Comparison of ENCODE assay signal across 8 cellular contexts in genomic region chr10:2745666-2746065, GRCh38.
"Had no signal": no experiment of that assay in that cellular context is flagged by ENCODE, and none has a peak within 500 bp of the region (broad histone marks: within the 10 kb centered on the region; RNA-seq: fewer than 3 reads in every experiment).

No MANE protein-coding gene starts in this region.

- H3K27ac ChIP-seq: GM23248 had no signal

- H2AFZ ChIP-seq: GM23248, GM23338 had no signal

- H3K9ac ChIP-seq: GM23248 had no signal

- DNase-seq: GM23248, GOT3, H7, H9, HCEC 1CT, HFFc6 had no signal

- H3K9me3 ChIP-seq: HAP-1 had no signal

- H3K36me3 ChIP-seq: HAP-1 had no signal

- H3K4me3 ChIP-seq: GM23248, GM23338, HAP-1 had no signal

- H3K4me2 ChIP-seq: GM23338 had no signal
